Comparison of ENCODE assay signal across 2 cellular contexts in the genomic region with DNA sequence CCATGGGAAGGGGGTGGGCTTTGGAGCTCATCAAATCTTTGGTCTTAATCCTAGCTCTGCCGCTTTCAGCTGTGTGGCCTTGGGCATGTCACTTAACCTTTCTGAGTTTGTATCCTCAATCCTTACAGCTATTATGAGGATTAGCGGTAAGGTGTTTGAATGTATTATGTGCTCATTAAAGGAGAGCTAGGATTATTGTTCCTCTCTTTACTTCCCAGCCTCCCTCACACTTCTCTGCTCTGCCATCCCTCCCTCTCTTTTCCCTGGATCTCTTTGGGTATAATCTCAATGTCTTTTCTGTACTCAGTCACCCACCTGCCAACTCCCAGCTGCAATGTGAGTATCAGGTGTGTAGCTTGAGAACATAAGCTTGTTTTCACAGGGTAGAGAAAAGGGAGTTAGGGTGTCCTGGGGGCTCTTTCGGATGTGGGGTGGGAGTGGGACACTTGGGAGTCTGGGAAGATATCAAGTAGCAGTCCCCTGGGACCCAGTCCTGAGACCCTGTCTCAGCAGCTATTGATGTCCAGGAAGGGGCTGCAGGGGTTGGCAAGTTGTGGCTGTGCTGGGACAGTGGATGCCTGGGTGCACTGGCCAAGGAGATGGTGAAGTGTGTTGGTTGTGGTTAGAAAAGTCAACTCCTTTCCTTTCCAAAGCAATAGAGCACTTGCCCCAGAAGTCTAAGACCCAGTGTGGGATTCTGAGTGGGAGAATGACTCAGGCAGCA.
A peak's percentile ranks its signal among the peaks of the same experiment; 100 is the strongest.
TF ChIP-seq lines count a peak whose summit lies in the region.

No MANE protein-coding gene starts in this region.

TF ChIP-seq in HEK293, 187 proteins besides CTCF, POLR2A, EP300 and RAD21 (continued from another document):
- TF ChIP-seq GLI4 (tag by site-specific recombination; IDR thresholded peaks at IDR 0.05): no peak
- TF ChIP-seq ZNF366 (tag by site-specific recombination; conservative IDR thresholded peaks at IDR 0.05): 0 out of 2 replicates have a peak, but pooled peaks have one; percentile 10
- TF ChIP-seq SALL2 (tag by site-specific recombination; IDR thresholded peaks at IDR 0.05; ENCODE audit: borderline replicate concordance): no peak
- no peak for TF ChIP-seq ZNF133 (tag by site-specific recombination; IDR thresholded peaks at IDR 0.05)
- TF ChIP-seq ZNF768 (tag by site-specific recombination; IDR thresholded peaks at IDR 0.05): 0 out of 2 replicates have a peak, but pooled peaks have one; percentile 70
- peak; percentile 21; the same call in 1 of the 2 replicates for TF ChIP-seq EGR2 (tag by site-specific recombination; IDR thresholded peaks at IDR 0.05; ENCODE audit: low read depth)
- peak; percentile 94 for TF ChIP-seq ZNF664 (tag by site-specific recombination; IDR thresholded peaks at IDR 0.05)
- no peak for TF ChIP-seq ZNF202 (tag by site-specific recombination; IDR thresholded peaks at IDR 0.05; ENCODE audit: borderline replicate concordance)
- no peak for TF ChIP-seq ATF2 (tag by site-specific recombination; IDR thresholded peaks at IDR 0.05; ENCODE audit: low read depth)
- no peak for TF ChIP-seq ZNF132 (tag by site-specific recombination; IDR thresholded peaks at IDR 0.05; ENCODE audit: borderline replicate concordance)
- TF ChIP-seq, protein P1, sequence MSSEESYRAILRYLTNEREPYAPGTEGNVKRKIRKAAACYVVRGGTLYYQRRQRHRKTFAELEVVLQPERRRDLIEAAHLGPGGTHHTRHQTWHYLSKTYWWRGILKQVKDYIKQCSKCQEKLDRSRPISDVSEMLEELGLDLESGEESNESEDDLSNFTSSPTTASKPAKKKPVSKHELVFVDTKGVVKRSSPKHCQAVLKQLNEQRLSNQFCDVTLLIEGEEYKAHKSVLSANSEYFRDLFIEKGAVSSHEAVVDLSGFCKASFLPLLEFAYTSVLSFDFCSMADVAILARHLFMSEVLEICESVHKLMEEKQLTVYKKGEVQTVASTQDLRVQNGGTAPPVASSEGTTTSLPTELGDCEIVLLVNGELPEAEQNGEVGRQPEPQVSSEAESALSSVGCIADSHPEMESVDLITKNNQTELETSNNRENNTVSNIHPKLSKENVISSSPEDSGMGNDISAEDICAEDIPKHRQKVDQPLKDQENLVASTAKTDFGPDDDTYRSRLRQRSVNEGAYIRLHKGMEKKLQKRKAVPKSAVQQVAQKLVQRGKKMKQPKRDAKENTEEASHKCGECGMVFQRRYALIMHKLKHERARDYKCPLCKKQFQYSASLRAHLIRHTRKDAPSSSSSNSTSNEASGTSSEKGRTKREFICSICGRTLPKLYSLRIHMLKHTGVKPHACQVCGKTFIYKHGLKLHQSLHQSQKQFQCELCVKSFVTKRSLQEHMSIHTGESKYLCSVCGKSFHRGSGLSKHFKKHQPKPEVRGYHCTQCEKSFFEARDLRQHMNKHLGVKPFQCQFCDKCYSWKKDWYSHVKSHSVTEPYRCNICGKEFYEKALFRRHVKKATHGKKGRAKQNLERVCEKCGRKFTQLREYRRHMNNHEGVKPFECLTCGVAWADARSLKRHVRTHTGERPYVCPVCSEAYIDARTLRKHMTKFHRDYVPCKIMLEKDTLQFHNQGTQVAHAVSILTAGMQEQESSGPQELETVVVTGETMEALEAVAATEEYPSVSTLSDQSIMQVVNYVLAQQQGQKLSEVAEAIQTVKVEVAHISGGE (tag by site-specific recombination; conservative IDR thresholded peaks at IDR 0.05; ENCODE audit: low read depth): no peak
- no peak for TF ChIP-seq ZNF48 (tag by site-specific recombination; IDR thresholded peaks at IDR 0.05)
- TF ChIP-seq ZNF600 (tag by site-specific recombination; IDR thresholded peaks at IDR 0.05): no peak

TF ChIP-seq in neural cell, 6 proteins besides CTCF, POLR2A, EP300 and RAD21 (continued from another document):
- no peak for TF ChIP-seq REST (IDR thresholded peaks at IDR 0.05; ENCODE audit: borderline replicate concordance)
TF ChIP-seq in neural cell: peak in this region for 0.
